16 cellular contexts compared by ENCODE assay signal in the genomic region with DNA sequence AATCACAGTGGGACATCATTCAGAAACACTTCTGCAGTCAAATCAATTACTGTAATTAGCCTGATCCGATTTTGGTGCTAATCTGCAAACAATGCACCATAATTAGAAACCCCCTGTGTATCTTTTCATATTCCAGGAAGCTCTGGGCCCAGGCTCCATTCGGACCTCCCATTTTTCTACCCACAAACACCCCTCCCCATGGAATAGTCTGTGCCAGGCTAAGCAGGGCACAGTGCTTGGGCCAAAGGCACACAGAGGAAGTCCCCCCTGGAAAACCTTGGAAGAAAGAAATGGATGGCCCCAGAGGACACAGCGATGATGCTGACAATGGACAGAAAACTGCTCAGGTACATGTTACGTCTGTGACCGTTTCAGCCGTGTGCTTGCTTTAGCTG.
"Had no signal": no experiment of that assay in that cellular context is flagged by ENCODE, and none has a peak within 500 bp of the region (broad histone marks: within the 10 kb centered on the region; RNA-seq: fewer than 3 reads in every experiment).

No MANE protein-coding gene starts in this region.

- H3K4me3 Mint-ChIP-seq: central memory CD8-positive, alpha-beta T cell; memory B cell; mesothelial cell of epicardium; natural killer cell had no signal

- H3K27ac Mint-ChIP-seq: memory B cell, mesothelial cell of epicardium, natural killer cell had no signal

- H3K9me3 ChIP-seq: heart left ventricle, left ventricle myocardium inferior, lower lobe of right lung, uterus had no signal

- H3K36me3 Mint-ChIP-seq: memory B cell, mesothelial cell of epicardium, natural killer cell had no signal

- H3K27me3 Mint-ChIP-seq: central memory CD8-positive, alpha-beta T cell had no signal

- H3K4me1 ChIP-seq: left ventricle myocardium inferior, lower lobe of right lung, uterus had no signal

- H3K27me3 ChIP-seq: foreskin keratinocyte, heart left ventricle, uterus had no signal

- H3K36me3 ChIP-seq: heart left ventricle, left ventricle myocardium inferior, lower lobe of right lung, uterus had no signal

- DNase-seq: erythroblast; foreskin keratinocyte; hypothalamus; left ventricle myocardium inferior; lower lobe of right lung; natural killer cell; right cardiac atrium; small intestine; stimulated activated CD4-positive, alpha-beta T cell treated with anti-CD3 and anti-CD28 coated beads, Interleukin-2, amount 100 ng/mL, for 48 hours; stimulated activated naive CD4-positive, alpha-beta T cell treated with Interleukin-2 at 50 U/mL for 16 hours; trophoblast cell; uterus had no signal

- H3K4me3 ChIP-seq: heart left ventricle, left ventricle myocardium inferior, lower lobe of right lung, uterus had no signal

- H3K27ac ChIP-seq: foreskin keratinocyte, heart left ventricle, left ventricle myocardium inferior, lower lobe of right lung, uterus had no signal

- H3K9me3 Mint-ChIP-seq: central memory CD8-positive, alpha-beta T cell; memory B cell; mesothelial cell of epicardium; natural killer cell had no signal

- H3K4me1 Mint-ChIP-seq: central memory CD8-positive, alpha-beta T cell; memory B cell; natural killer cell had no signal

- ATAC-seq: foreskin keratinocyte, heart left ventricle, natural killer cell had no signal
